In the genomic region with DNA sequence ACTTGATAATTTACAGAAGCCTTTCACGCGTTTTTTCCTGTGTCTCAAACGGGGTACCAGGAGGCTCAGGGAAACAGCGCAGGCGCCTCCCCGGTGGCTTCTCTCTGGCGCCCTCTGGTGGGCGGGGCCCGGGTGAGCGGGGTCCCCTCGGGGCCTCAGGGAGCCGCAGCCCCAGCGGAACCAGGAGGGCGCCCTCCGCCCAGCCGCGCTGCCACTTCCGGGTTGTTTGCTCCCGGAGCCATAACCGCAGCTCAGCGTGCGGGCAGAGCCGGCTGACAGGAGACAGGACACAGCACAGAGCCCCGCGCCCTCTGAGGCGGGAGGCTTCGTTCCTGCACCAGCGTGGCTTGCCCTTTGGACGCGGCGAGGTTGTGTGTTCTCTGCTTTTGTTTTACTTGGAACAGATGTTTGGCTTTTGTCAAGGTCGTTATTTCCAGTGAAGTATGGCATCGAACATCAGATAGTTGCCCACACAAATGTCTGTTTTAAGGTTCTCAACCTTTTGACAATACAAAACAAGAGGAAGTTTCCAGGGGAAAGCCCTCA, we compare ENCODE assay signal across 8 cellular contexts. TPM values are rescaled to one million over a fixed set of nuclear protein-coding genes. Genes with fewer than 3 reads are reported as not detected.
DNase-seq lines count a peak whose midpoint lies in the region; ATAC-seq and TF ChIP-seq lines count a peak whose summit lies in the region.

No MANE protein-coding gene starts in this region.

- DNase-seq in AML-193 (lab: John Stamatoyannopoulos, UW), result peak; percentile 58 to 72
- DNase-seq in NOMO-1 treated with DMSO at 0.1 percent for 48 hours (lab: John Stamatoyannopoulos, UW; ENCODE audit: unreplicated experiment), result peak; percentile 76
- DNase-seq in activated CD8-positive, alpha-beta memory T cell treated with anti-CD3 and anti-CD28 coated beads, Interleukin-2, amount 50 U/mL, for 1 hour (ENCODE audit: extremely low read depth), result peak; percentile 60
- DNase-seq in epithelial cell of proximal tubule (ENCODE audit: low read depth), result no peak
- peak; percentile 74 to 93 (median 90) for DNase-seq in naive thymus-derived CD8-positive, alpha-beta T cell
- peak; percentile 88 for DNase-seq in stimulated activated naive CD4-positive, alpha-beta T cell treated with Interleukin-2 at 50 U/mL for 16 hours (lab: John Stamatoyannopoulos, UW)

- TF ChIP-seq CTCF in epithelial cell of proximal tubule (conservative IDR thresholded peaks at IDR 0.05; ENCODE audit: low read depth, low read length), result peak; percentile 82

- peaks cover 0 to 19% (median 0%) of the 10 kb centered on the region in 5 donors for H3K27me3 Mint-ChIP-seq in naive thymus-derived CD8-positive, alpha-beta T cell

- peaks cover 4 to 28% (median 10%) of the 10 kb centered on the region in 9 donors for H3K9me3 Mint-ChIP-seq in naive thymus-derived CD8-positive, alpha-beta T cell

- ATAC-seq in GM18858 (IDR thresholded peaks at IDR 0.05; ENCODE audit: unreplicated experiment), result peak; percentile 42
- peak; percentile 97 for ATAC-seq in HG03095 (IDR thresholded peaks at IDR 0.05; ENCODE audit: unreplicated experiment)
- peak; percentile 98 to 99 for ATAC-seq in naive thymus-derived CD8-positive, alpha-beta T cell

- peak overlapping the region in 8 of 10 donors; percentile 2 to 80 (median 52) for H3K27ac Mint-ChIP-seq in naive thymus-derived CD8-positive, alpha-beta T cell

- POLR2A ChIA-PET in naive thymus-derived CD8-positive, alpha-beta T cell (lab: Charles Lee), result interaction anchor here (0.5 to 1.0 kb wide), 2 partner anchors 190 to 193 kb away, joined by 4 to 6 read pairs; no protein-coding TSS in a partner anchor

- H3K36me3 Mint-ChIP-seq in naive thymus-derived CD8-positive, alpha-beta T cell, result peaks cover 0 to 10% (median 9%) of the 10 kb centered on the region in 3 donors

- H3K4me1 Mint-ChIP-seq in naive thymus-derived CD8-positive, alpha-beta T cell, result peaks cover 0 to 21% (median 11%) of the 10 kb centered on the region in 4 donors

- peak overlapping the region; percentile 48 for H3K4me3 ChIP-seq in epithelial cell of proximal tubule (ENCODE audit: low read depth, low read length)

- H3K4me3 Mint-ChIP-seq in naive thymus-derived CD8-positive, alpha-beta T cell, result peak overlapping the region; percentile 33 to 81 (median 66)

RNA-seq across cellular contexts. Expression of a gene that starts 6.9 kb away (rescaled TPM):
- 0.17 and 1.1 TPM in 2 replicates for total RNA-seq in epithelial cell of proximal tubule
- 1 to 10 TPM; 1.2 to 1.4 TPM for total RNA-seq in naive thymus-derived CD8-positive, alpha-beta T cell
- polyA plus RNA-seq in naive thymus-derived CD8-positive, alpha-beta T cell, result under 1 TPM in 1 of 3 donors, not detected in 2; 0.02 TPM

RNA-seq across cellular contexts. Expression of a gene that starts 45.1 kb away (rescaled TPM):
- not detected in 2 replicates for total RNA-seq in epithelial cell of proximal tubule
- total RNA-seq in naive thymus-derived CD8-positive, alpha-beta T cell, result 1 to 10 TPM in 1 of 2 experiments, under 1 TPM in 1; 0.99 to 1.7 TPM
- under 1 TPM in 2 of 3 donors, not detected in 1; 0.10 to 0.59 TPM for polyA plus RNA-seq in naive thymus-derived CD8-positive, alpha-beta T cell

Comparison
In these comparisons a context has a peak if more than half of its experiments do, and no peak if none do; other contexts are left out.
1. ATAC-seq: peak in every context shown above with its lines; median percentile 98 in naive thymus-derived CD8-positive, alpha-beta T cell; 97 in HG03095; 42 in GM18858.